ENCODE assay signal across 1 cellular context in genomic region chr11:100080401-100080800, GRCh38.
TF ChIP-seq lines count a peak whose summit lies in the region.

No MANE protein-coding gene starts in this region.

TF ChIP-seq in SK-N-SH, 30 proteins besides CTCF, POLR2A, EP300 and RAD21 (continued from another document):
- TF ChIP-seq EZH2phosphoT487 (IDR thresholded peaks at IDR 0.05; ENCODE audit: borderline replicate concordance, low read depth) (no peak), FOXJ3 (CRISPR knock-in tag; IDR thresholded peaks at IDR 0.05) (no peak), FOSL2 (IDR thresholded peaks at IDR 0.05; ENCODE audit: borderline replicate concordance, low read depth) (no peak), TAF1 (IDR thresholded peaks at IDR 0.05; ENCODE audit: borderline replicate concordance, low read depth, low read length) (no peak), NRF1 (IDR thresholded peaks at IDR 0.05; ENCODE audit: low read depth, low read length) (no peak), NFIC (IDR thresholded peaks at IDR 0.05; ENCODE audit: borderline replicate concordance) (no peak), POLR2AphosphoS5 (IDR thresholded peaks at IDR 0.05; ENCODE audit: low read depth, low read length) (no peak), TCF12 (IDR thresholded peaks at IDR 0.05) (no peak), CHD2 (IDR thresholded peaks at IDR 0.05; ENCODE audit: low read length, partially characterized antibody) (no peak)
